ENCODE assay signal across 8 cellular contexts in the genomic region with DNA sequence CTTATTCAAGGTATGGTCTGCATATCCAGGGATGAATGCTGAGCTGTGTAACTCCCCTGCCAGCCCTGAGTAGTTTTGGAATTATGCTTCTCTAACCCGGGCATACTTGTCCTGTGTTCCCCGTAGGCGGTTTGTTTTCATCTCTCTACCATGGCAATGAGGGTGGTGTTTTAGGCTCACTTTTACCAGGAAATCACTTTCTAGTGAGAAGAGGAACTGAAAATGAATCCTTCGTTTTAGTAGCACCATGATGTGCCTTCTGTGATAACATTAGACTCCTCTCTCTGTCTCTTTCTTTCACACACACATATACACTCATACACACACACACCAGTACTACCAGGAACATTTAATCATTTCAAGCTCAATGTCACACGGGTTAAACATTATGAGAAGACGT.
DNase-seq lines count a peak whose midpoint lies in the region; ATAC-seq, FAIRE-seq and TF ChIP-seq lines count a peak whose summit lies in the region.

No MANE protein-coding gene starts in this region.

- H3K4me3 ChIP-seq in foreskin fibroblast (ENCODE audit: low read depth in 1 of 2, low read length in 2 of 2) = no peak overlapping the region

- FAIRE-seq in urothelium cell line (lab: Jason Lieb, UNC) = no peak

- peak; percentile 5 for DNase-seq in SIG-M5 (lab: John Stamatoyannopoulos, UW)
- DNase-seq in urothelium cell line (ENCODE audit: low spot score) = no peak
- no peak for DNase-seq in activated T-cell treated with anti-CD3 and anti-CD28 coated beads, Interleukin-2, amount 50 U/mL, for 1 hour
- no peak for DNase-seq in activated CD8-positive, alpha-beta memory T cell treated with anti-CD3 and anti-CD28 coated beads for 24 hours
- DNase-seq in foreskin fibroblast = no peak

- TF ChIP-seq CTCF in foreskin fibroblast (IDR thresholded peaks at IDR 0.05; ENCODE audit: low read depth, low read length) = no peak

- ATAC-seq in GM18502 (IDR thresholded peaks at IDR 0.05; ENCODE audit: poor library complexity, unreplicated experiment) = peak; percentile 97
- peak; percentile 97 for ATAC-seq in GM21360 (IDR thresholded peaks at IDR 0.05; ENCODE audit: unreplicated experiment)
- peak; percentile 91 for ATAC-seq in HG03097 (IDR thresholded peaks at IDR 0.05; ENCODE audit: low FRiP score, unreplicated experiment)
